8 cellular contexts compared by ENCODE assay signal in genomic region chr9:107260437-107261081, GRCh38. TPM values are rescaled to one million over a fixed set of nuclear protein-coding genes. Genes with fewer than 3 reads are reported as not detected.
DNase-seq lines count a peak whose midpoint lies in the region; ATAC-seq, FAIRE-seq and TF ChIP-seq lines count a peak whose summit lies in the region.

No MANE protein-coding gene starts in this region.

- TF ChIP-seq POLR2A in Raji (IDR thresholded peaks at IDR 0.05; ENCODE audit: insufficient read depth, low read depth, low read length), result 0 out of 2 replicates have a peak, but pooled peaks have one; percentile 18

- ATAC-seq in HG03064 (IDR thresholded peaks at IDR 0.05; ENCODE audit: low read depth, unreplicated experiment), result peak; percentile 99

- no peaks in the 10 kb centered on the region for H3K4me1 ChIP-seq in small intestine (ENCODE audit: control insufficient read depth in 2 of 2, insufficient read depth in 1 of 2, low read depth in 1 of 2, low read length in 1 of 2)

- no peak for FAIRE-seq in small intestine (lab: Jason Lieb, UNC)

- H3K27ac ChIP-seq in small intestine (ENCODE audit: low read depth in 1 of 2, low read length in 1 of 2) (no peak overlapping the region), WERI-Rb-1 (no peak overlapping the region)

- H3K9me3 ChIP-seq in small intestine (ENCODE audit: control insufficient read depth, low read depth) (no peaks in the 10 kb centered on the region), WERI-Rb-1 (ENCODE audit: severe bottlenecking) (no peaks in the 10 kb centered on the region)

- H3K27me3 ChIP-seq in small intestine (ENCODE audit: control insufficient read depth in 2 of 2, insufficient read depth in 2 of 2, low read length in 2 of 2) (peaks cover 0 to 3% of the 10 kb centered on the region in 2 donors), WERI-Rb-1 (ENCODE audit: insufficient read depth, low read depth, severe bottlenecking) (no peaks in the 10 kb centered on the region)

- no peak for TF ChIP-seq CTCF in WERI-Rb-1 (IDR thresholded peaks at IDR 0.05; ENCODE audit: low read depth, low read length)

- H3K36me3 ChIP-seq in small intestine (ENCODE audit: control insufficient read depth in 2 of 2, insufficient read depth in 2 of 2, low read length in 2 of 2) (no peaks in the 10 kb centered on the region), WERI-Rb-1 (no peaks in the 10 kb centered on the region)

- WGBS in small intestine, 3 donors, result 24 to 38% (median 28%) methylated on average over 4 of the region's 4 CpGs

- no peak overlapping the region for H3K4me3 ChIP-seq in small intestine (ENCODE audit: low read depth in 1 of 2, low read length in 2 of 2)
- no peak overlapping the region for H3K4me3 ChIP-seq in WERI-Rb-1 (ENCODE audit: low read depth, low read length)

- peak; percentile 9 for DNase-seq in NCI-H2227 (lab: John Stamatoyannopoulos, UW; ENCODE audit: unreplicated experiment)
- DNase-seq in NCI-H2227 treated with DMSO at 0.1 percent for 48 hours (lab: John Stamatoyannopoulos, UW), result no peak
- peak; percentile 34 for DNase-seq in small intestine
- DNase-seq in WERI-Rb-1, result no peak
- no peak for DNase-seq in NCI-H1092 treated with DMSO at 0.1 percent for 48 hours (lab: John Stamatoyannopoulos, UW)
- no peak for DNase-seq in effector CD8-positive, alpha-beta T cell (lab: John Stamatoyannopoulos, UW)

RNA-seq across cellular contexts. Expression of gene RAD23B, which starts 22.5 kb away (rescaled TPM):
- 10 to 100 TPM; 49.4 to 62.8 (median 50.8) TPM for polyA plus RNA-seq in small intestine

Comparison
In these comparisons a context has a peak if more than half of its experiments do, and no peak if none do; other contexts are left out.
1. DNase-seq: peak in NCI-H2227 (single experiment) and small intestine (single experiment); none in NCI-H2227 treated with DMSO at 0.1 percent for 48 hours (single experiment), WERI-Rb-1 (single experiment), NCI-H1092 treated with DMSO at 0.1 percent for 48 hours (single experiment) and effector CD8-positive, alpha-beta T cell (single experiment).